Comparison of ENCODE assay signal across 8 cellular contexts in the genomic region with DNA sequence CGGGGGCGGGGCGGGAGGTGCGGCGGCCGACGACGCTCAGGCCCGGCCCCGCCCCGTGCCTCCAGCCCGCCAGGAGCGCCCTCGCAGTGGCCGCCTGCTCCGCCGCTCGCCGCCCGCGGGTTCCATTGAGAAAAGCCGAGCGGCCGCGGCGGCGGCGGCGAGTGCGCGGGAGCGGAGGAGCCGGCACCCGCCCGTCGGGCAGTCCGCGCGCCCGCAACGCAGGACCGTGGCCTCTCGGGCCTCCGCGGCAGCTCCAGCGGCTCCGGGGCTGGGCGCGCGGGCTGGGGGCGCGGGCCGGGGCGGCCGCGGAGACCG. TPM values are rescaled to one million over a fixed set of nuclear protein-coding genes. Genes with fewer than 3 reads are reported as not detected.
A peak's percentile ranks its signal among the peaks of the same experiment; 100 is the strongest.
DNase-seq lines count a peak whose midpoint lies in the region; ATAC-seq and TF ChIP-seq lines count a peak whose summit lies in the region.

TSS of gene ZFPM1 (plus strand) at position 64 of the 315 bp plus-strand sequence. CDS start 359 bp downstream, outside the sequence.

- H3K79me2 ChIP-seq in PC-9 (ENCODE audit: low read depth), result peaks cover 33% of the 10 kb centered on the region

- H3F3A ChIP-seq in PC-9 (ENCODE audit: insufficient read depth, low read depth), result peaks cover 18% of the 10 kb centered on the region; the same call in 1 of the 2 replicates

- H3K4me1 ChIP-seq in PC-9 (replicated peaks; ENCODE audit: insufficient read depth), result peaks cover 27% of the 10 kb centered on the region
- peaks cover 9 to 33% (median 27%) of the 10 kb centered on the region in 3 donors for H3K4me1 ChIP-seq in skeletal muscle tissue (ENCODE audit: control insufficient read depth in 3 of 3, insufficient read depth in 3 of 3, low read length in 3 of 3)

- POLR2A ChIA-PET in PC-9 (lab: Charles Lee; ENCODE audit: unreplicated experiment), result no interaction called here

- TF ChIP-seq CTCF in PC-9 (conservative IDR thresholded peaks at IDR 0.05), result no peak
- TF ChIP-seq CTCF in fibroblast of mammary gland (conservative IDR thresholded peaks at IDR 0.05; ENCODE audit: control insufficient read depth, insufficient read depth, low read depth, low read length), result no peak

- H3K9me3 ChIP-seq in PC-9 (ENCODE audit: insufficient read depth, low read depth) (no peaks in the 10 kb centered on the region), skeletal muscle tissue (ENCODE audit: control insufficient read depth in 3 of 3, low read length in 3 of 3) (no peaks in the 10 kb centered on the region)

- H3K27ac ChIP-seq in PC-9 (no peak within 1 kb of the TSS), skeletal muscle tissue (ENCODE audit: low read depth, low read length) (peak within 1 kb of the TSS; percentile 20)

- intact Hi-C loops in PC-9 (cut with micrococcal nuclease; ENCODE audit: unreplicated experiment), result loop anchor here (10.0 kb wide), 3 partner anchors 232 to 722 kb away; partner anchors contain the start of genes CDH15 and SNAI3

- peak within 1 kb of the TSS; percentile 93 for H3K4me3 ChIP-seq in PC-9
- H3K4me3 ChIP-seq in fibroblast of mammary gland (ENCODE audit: control insufficient read depth, low read depth, low read length), result peak within 1 kb of the TSS; percentile 62
- peak within 1 kb of the TSS in 2 of 3 donors; percentile 64 to 65 for H3K4me3 ChIP-seq in skeletal muscle tissue (ENCODE audit: low read length in 3 of 3)

- ATAC-seq in HG03139 (IDR thresholded peaks at IDR 0.05; ENCODE audit: unreplicated experiment), result no peak

- H3K9ac ChIP-seq in skeletal muscle tissue (ENCODE audit: low read depth in 1 of 3, low read length in 3 of 3), result peak within 1 kb of the TSS in 2 of 3 donors; percentile 38 to 50

- CTCF ChIA-PET in PC-9 (lab: Charles Lee), result no interaction called here

- H3K27me3 ChIP-seq in PC-9 (ENCODE audit: insufficient read depth, low read depth) (peaks cover 13% of the 10 kb centered on the region), skeletal muscle tissue (ENCODE audit: control insufficient read depth in 3 of 3, insufficient read depth in 3 of 3, low read length in 3 of 3) (peaks cover 24 to 45% (median 41%) of the 10 kb centered on the region in 3 donors)

- peak; percentile 42 for TF ChIP-seq POLR2A in GM18526 (IDR thresholded peaks at IDR 0.05; ENCODE audit: extremely low read depth, insufficient read length)

- H3K9me2 ChIP-seq in PC-9 (ENCODE audit: insufficient read depth), result no peaks in the 10 kb centered on the region

- peak within 1 kb of the TSS; percentile 95 for H3K4me2 ChIP-seq in PC-9

- peak within 1 kb of the TSS; percentile 90 for H2AFZ ChIP-seq in PC-9

- BruUV-seq in PC-9 (replicated peaks; lab: Mats Ljungman, UMichigan), result no TSS peak

- H3K36me3 ChIP-seq in PC-9 (ENCODE audit: low read depth) (no peaks in the 10 kb centered on the region), skeletal muscle tissue (ENCODE audit: control insufficient read depth in 3 of 3, insufficient read depth in 3 of 3, low read length in 3 of 3) (no peaks in the 10 kb centered on the region)

- DNase-seq in PC-9 (no peak), fibroblast of mammary gland (ENCODE audit: low read depth) (no peak), C1 segment of cervical spinal cord (lab: John Stamatoyannopoulos, UW) (no peak), UCSD-AML1 (lab: John Stamatoyannopoulos, UW; ENCODE audit: unreplicated experiment) (no peak), islet precursor cell (no peak)

- H4K20me1 ChIP-seq in PC-9 (ENCODE audit: insufficient read depth), result peaks cover 13% of the 10 kb centered on the region; the same call in 1 of the 2 replicates

RNA-seq across cellular contexts. Expression of gene ZFPM1, which starts in this region (rescaled TPM):
- 19.7 and 20.0 TPM in 2 replicates for total RNA-seq in PC-9 (2021)
- total RNA-seq in skeletal muscle tissue, result 0.52 TPM

Comparison
In these comparisons a context has a peak if more than half of its experiments do, and no peak if none do; other contexts are left out.
1. RNA of gene ZFPM1 (total RNA-seq): 19.7 to 20.0 TPM in PC-9; 0.52 TPM in skeletal muscle tissue (single experiment); every median in the first group is over 10 times any median in the second.
2. Peak in every context shown above with its lines, with median percentiles within 50 percentile points of each other: H3K4me3 ChIP-seq.